ENCODE assay signal across 8 cellular contexts in the genomic region with DNA sequence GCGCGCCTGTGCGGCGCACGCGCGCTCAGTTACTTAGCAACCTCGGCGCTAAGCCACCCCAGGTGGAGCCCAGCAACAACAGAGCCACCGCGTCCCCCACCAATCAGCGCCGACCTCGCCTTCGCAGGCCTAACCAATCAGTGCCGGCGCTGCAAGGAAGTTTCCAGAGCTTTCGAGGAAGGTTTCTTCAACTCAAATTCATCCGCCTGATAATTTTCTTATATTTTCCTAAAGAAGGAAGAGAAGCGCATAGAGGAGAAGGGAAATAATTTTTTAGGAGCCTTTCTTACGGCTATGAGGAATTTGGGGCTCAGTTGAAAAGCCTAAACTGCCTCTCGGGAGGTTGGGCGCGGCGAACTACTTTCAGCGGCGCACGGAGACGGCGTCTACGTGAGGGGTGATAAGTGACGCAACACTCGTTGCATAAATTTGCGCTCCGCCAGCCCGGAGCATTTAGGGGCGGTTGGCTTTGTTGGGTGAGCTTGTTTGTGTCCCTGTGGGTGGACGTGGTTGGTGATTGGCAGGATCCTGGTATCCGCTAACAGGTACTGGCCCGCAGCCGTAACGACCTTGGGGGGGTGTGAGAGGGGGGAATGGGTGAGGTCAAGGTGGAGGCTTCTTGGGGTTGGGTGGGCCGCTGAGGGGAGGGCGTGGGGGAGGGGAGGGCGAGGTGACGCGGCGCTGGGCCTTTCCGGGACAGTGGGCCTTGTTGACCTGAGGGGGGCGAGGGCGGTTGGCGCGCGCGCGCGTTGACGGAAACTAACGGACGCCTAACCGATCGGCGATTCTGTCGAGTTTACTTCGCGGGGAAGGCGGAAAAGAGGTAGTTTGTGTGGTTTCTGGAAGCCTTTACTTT. TPM values are rescaled to one million over a fixed set of nuclear protein-coding genes. Genes with fewer than 3 reads are reported as not detected.
DNase-seq lines count a peak whose midpoint lies in the region; ATAC-seq and TF ChIP-seq lines count a peak whose summit lies in the region.

A gene (plus strand): TSS at position 452 of the 856 bp plus-strand sequence. CDS start 817 bp downstream, outside the sequence.

- no peaks in the 10 kb centered on the region for H3K9me3 Mint-ChIP-seq in activated CD4-positive, alpha-beta T cell treated with anti-CD3 and anti-CD28 coated beads for 36 hours (ENCODE audit: low read depth)

- H3K36me3 Mint-ChIP-seq in activated CD4-positive, alpha-beta T cell treated with anti-CD3 and anti-CD28 coated beads for 36 hours (ENCODE audit: low read depth) = peaks cover 33% of the 10 kb centered on the region

- H3K4me3 Mint-ChIP-seq in activated CD4-positive, alpha-beta T cell treated with anti-CD3 and anti-CD28 coated beads for 36 hours = peak within 1 kb of the TSS; percentile 90

- intact Hi-C loops in activated CD4-positive, alpha-beta T cell treated with anti-CD3 and anti-CD28 coated beads for 36 hours (cut with DNase I, micrococcal nuclease) = loop anchor here (1.0 to 10.0 kb wide), 14 partner anchors 28 to 921 kb away; a partner anchor contains a TSS

- ATAC-seq in GM19023 (IDR thresholded peaks at IDR 0.05; ENCODE audit: unreplicated experiment) = peak; percentile 95
- ATAC-seq in HG03342 (IDR thresholded peaks at IDR 0.05; ENCODE audit: unreplicated experiment) = peak; percentile 85
- ATAC-seq in activated CD4-positive, alpha-beta T cell treated with anti-CD3 and anti-CD28 coated beads for 36 hours = peak; percentile 97

- POLR2A ChIA-PET in activated CD4-positive, alpha-beta T cell treated with anti-CD3 and anti-CD28 coated beads for 36 hours (lab: Charles Lee) = interaction anchor here (0.6 to 2.2 kb wide), 13 partner anchors 16 to 454 kb away, joined by 3 to 25 read pairs (median 4); a partner anchor contains a TSS

- H3K27ac Mint-ChIP-seq in activated CD4-positive, alpha-beta T cell treated with anti-CD3 and anti-CD28 coated beads for 36 hours = peak within 1 kb of the TSS; percentile 98

- TF ChIP-seq CTCF in AG10803 (conservative IDR thresholded peaks at IDR 0.05; ENCODE audit: low read length) (no peak), choroid plexus epithelial cell (conservative IDR thresholded peaks at IDR 0.05; ENCODE audit: low read depth, low read length) (no peak)

- peak; percentile 99 for DNase-seq in AG10803 (ENCODE audit: low read depth)
- DNase-seq in NCI-H510A (lab: John Stamatoyannopoulos, UW) = peak; percentile 90
- peak; percentile 98 for DNase-seq in activated CD4-positive, alpha-beta T cell treated with anti-CD3 and anti-CD28 coated beads for 36 hours
- peak; percentile 99 for DNase-seq in choroid plexus epithelial cell (ENCODE audit: low read depth)
- peak; percentile 98 for DNase-seq in kidney tubule cell (ENCODE audit: low spot score)
- DNase-seq in stimulated activated CD4-positive, alpha-beta T cell treated with anti-CD3 and anti-CD28 coated beads, Interleukin-1b, Interleukin-23, amount 100 ng/mL, for 24 hours (ENCODE audit: low read depth in 4 of 4, low spot score in 1 of 4) = peak; percentile 79 to 90 (median 84)

- no peaks in the 10 kb centered on the region for H3K27me3 Mint-ChIP-seq in activated CD4-positive, alpha-beta T cell treated with anti-CD3 and anti-CD28 coated beads for 36 hours

- H3K4me1 Mint-ChIP-seq in activated CD4-positive, alpha-beta T cell treated with anti-CD3 and anti-CD28 coated beads for 36 hours = peaks cover 35% of the 10 kb centered on the region

- CTCF ChIA-PET in activated CD4-positive, alpha-beta T cell treated with anti-CD3 and anti-CD28 coated beads for 36 hours (lab: Charles Lee) = interaction anchor here (1.0 to 1.2 kb wide), 3 partner anchors 13 to 94 kb away, joined by 3 read pairs; no protein-coding TSS in a partner anchor

- H3K4me3 ChIP-seq in AG10803 (ENCODE audit: low read length) (peak within 1 kb of the TSS; percentile 87), choroid plexus epithelial cell (ENCODE audit: low read depth, low read length) (peak within 1 kb of the TSS; percentile 90)

RNA-seq across cellular contexts. Expression of the gene that starts here (rescaled TPM):
- 1,000 to 10,000 TPM; 1,578 to 1,806 TPM for total RNA-seq in activated CD4-positive, alpha-beta T cell treated with anti-CD3 and anti-CD28 coated beads for 36 hours

Comparison
In these comparisons a context has a peak if more than half of its experiments do, and no peak if none do; other contexts are left out.
1. Peak in every context shown above with its lines: DNase-seq, ATAC-seq and H3K4me3 ChIP-seq.